ENCODE assay signal across 12 cellular contexts in the genomic region with DNA sequence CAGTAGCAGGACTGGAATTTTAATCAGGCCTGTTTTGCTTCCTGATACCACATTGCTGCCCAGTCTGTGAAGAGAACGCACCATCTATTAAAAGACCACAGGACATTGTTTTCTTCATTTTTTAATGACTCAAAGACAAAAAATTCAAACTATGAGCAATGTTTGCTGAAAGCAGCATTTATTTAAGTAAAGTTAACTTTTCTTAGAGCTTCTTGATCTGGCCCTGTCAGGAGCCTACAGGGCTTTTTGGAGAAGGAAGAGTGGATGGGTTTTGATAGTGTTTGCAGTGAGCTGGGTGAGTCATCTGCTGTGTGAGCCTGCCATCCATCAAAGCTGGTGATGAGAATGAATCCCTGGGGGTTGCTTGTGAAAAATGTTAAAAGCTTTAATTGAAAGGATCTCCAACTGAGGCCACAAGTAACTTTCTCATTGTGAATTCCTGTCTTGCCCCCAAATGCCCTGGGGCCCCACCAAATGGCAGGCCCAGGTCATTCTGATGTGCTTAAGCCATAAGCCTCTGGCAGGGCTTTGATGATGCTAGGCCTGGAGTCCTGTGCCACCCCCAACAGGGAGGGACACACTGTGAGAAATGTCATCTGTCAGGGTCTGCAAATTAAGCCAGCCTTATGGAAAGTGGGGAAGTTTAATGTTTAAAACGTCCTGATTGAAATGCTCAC.
A peak's percentile ranks its signal among the peaks of the same experiment; 100 is the strongest.
DNase-seq lines count a peak whose midpoint lies in the region; ATAC-seq and TF ChIP-seq lines count a peak whose summit lies in the region.
"Had no signal": no experiment of that assay in that cellular context is flagged by ENCODE, and none has a peak within 500 bp of the region (broad histone marks: within the 10 kb centered on the region; RNA-seq: fewer than 3 reads in every experiment).

No MANE protein-coding gene starts in this region.

- peaks cover 42% of the 10 kb centered on the region for H3K4me1 Mint-ChIP-seq in type B pancreatic cell (ENCODE audit: unreplicated experiment)
- peaks cover 0 to 12% (median 4%) of the 10 kb centered on the region in 4 donors for H3K4me1 Mint-ChIP-seq in naive thymus-derived CD8-positive, alpha-beta T cell
- no peaks in the 10 kb centered on the region for H3K4me1 Mint-ChIP-seq in effector memory CD8-positive, alpha-beta T cell (ENCODE audit: low read depth in 2 of 2)
- H3K4me1 Mint-ChIP-seq: B cell had no signal

- H3K27ac Mint-ChIP-seq in type B pancreatic cell = peak overlapping the region; percentile 79
- H3K27ac Mint-ChIP-seq in naive thymus-derived CD8-positive, alpha-beta T cell = peak overlapping the region in 1 of 10 donors; percentile 9
- no peak overlapping the region for H3K27ac Mint-ChIP-seq in effector memory CD8-positive, alpha-beta T cell
- H3K27ac Mint-ChIP-seq: activated naive CD8-positive, alpha-beta T cell; B cell; T-cell had no signal

- H3K4me3 Mint-ChIP-seq in type B pancreatic cell = peak overlapping the region; percentile 10
- no peak overlapping the region for H3K4me3 Mint-ChIP-seq in naive thymus-derived CD8-positive, alpha-beta T cell
- H3K4me3 Mint-ChIP-seq in effector memory CD8-positive, alpha-beta T cell = no peak overlapping the region
- H3K4me3 Mint-ChIP-seq: activated naive CD8-positive, alpha-beta T cell; B cell; T-cell had no signal

- POLR2A ChIA-PET in naive thymus-derived CD8-positive, alpha-beta T cell (lab: Charles Lee) = no interaction called here

- no peaks in the 10 kb centered on the region for H3K27me3 Mint-ChIP-seq in type B pancreatic cell
- H3K27me3 Mint-ChIP-seq in naive thymus-derived CD8-positive, alpha-beta T cell = peaks cover 3 to 38% (median 9%) of the 10 kb centered on the region in 5 donors
- H3K27me3 Mint-ChIP-seq in effector memory CD8-positive, alpha-beta T cell = peaks cover 0 to 6% of the 10 kb centered on the region in 2 donors

- H3K27me3 ChIP-seq in SJCRH30 (no peaks in the 10 kb centered on the region), foreskin keratinocyte (no peaks in the 10 kb centered on the region)

- H3K36me3 ChIP-seq in SJCRH30 = no peaks in the 10 kb centered on the region

- no peaks in the 10 kb centered on the region; the same call in 1 of the 2 replicates for H3K9me3 ChIP-seq in SJCRH30 (replicated peaks)

- peak; percentile 90 for ATAC-seq in foreskin keratinocyte
- no peak for ATAC-seq in naive thymus-derived CD8-positive, alpha-beta T cell
- ATAC-seq in effector memory CD8-positive, alpha-beta T cell (replicated peaks) = no peak
- ATAC-seq: T-cell had no signal

- peaks cover 5% of the 10 kb centered on the region for H3K9me3 Mint-ChIP-seq in type B pancreatic cell
- H3K9me3 Mint-ChIP-seq in naive thymus-derived CD8-positive, alpha-beta T cell = peaks cover 0 to 3% (median 0%) of the 10 kb centered on the region in 9 donors
- no peaks in the 10 kb centered on the region for H3K9me3 Mint-ChIP-seq in effector memory CD8-positive, alpha-beta T cell
- H3K9me3 Mint-ChIP-seq: T-cell had no signal

- TF ChIP-seq CTCF in foreskin keratinocyte (conservative IDR thresholded peaks at IDR 0.05) (no peak), type B pancreatic cell (conservative IDR thresholded peaks at IDR 0.05) (no peak)

- H3K4me1 ChIP-seq in SJCRH30 (peaks cover 36% of the 10 kb centered on the region), foreskin keratinocyte (peaks cover 6% of the 10 kb centered on the region)

- H3K27ac ChIP-seq in SJCRH30 (peak overlapping the region; percentile 88), foreskin keratinocyte (no peak overlapping the region)

- H3K36me3 Mint-ChIP-seq in type B pancreatic cell = no peaks in the 10 kb centered on the region
- no peaks in the 10 kb centered on the region for H3K36me3 Mint-ChIP-seq in naive thymus-derived CD8-positive, alpha-beta T cell
- H3K36me3 Mint-ChIP-seq in effector memory CD8-positive, alpha-beta T cell (ENCODE audit: insufficient read depth) = no peaks in the 10 kb centered on the region
- H3K36me3 Mint-ChIP-seq: activated naive CD8-positive, alpha-beta T cell; T-cell had no signal

- DNase-seq in NCI-H2081 (lab: John Stamatoyannopoulos, UW) (peak; percentile 26 to 35), NCI-H2081 treated with DMSO at 0.1 percent for 48 hours (lab: John Stamatoyannopoulos, UW) (no peak), SJCRH30 (peak; percentile 88 to 91), foreskin keratinocyte (peak in 1 of 2 donors; percentile 71), type B pancreatic cell (ENCODE audit: extremely low spot score, unreplicated experiment) (peak; percentile 77), OCI-M2 (lab: John Stamatoyannopoulos, UW; ENCODE audit: unreplicated experiment) (no peak)
- no peak for DNase-seq in naive thymus-derived CD8-positive, alpha-beta T cell
- no peak for DNase-seq in effector memory CD8-positive, alpha-beta T cell
- DNase-seq: kidney, T-cell had no signal

- H3K4me3 ChIP-seq in SJCRH30 = peak overlapping the region; percentile 12

Comparison
In these comparisons a context has a peak if more than half of its experiments do, and no peak if none do; other contexts are left out.
1. DNase-seq: peak in NCI-H2081 (2 of 2), SJCRH30 (2 of 2) and type B pancreatic cell (single experiment); none in NCI-H2081 treated with DMSO at 0.1 percent for 48 hours (single experiment), naive thymus-derived CD8-positive, alpha-beta T cell (0 of 10), OCI-M2 (single experiment) and effector memory CD8-positive, alpha-beta T cell (0 of 3).